Comparison of ENCODE assay signal across 1 cellular context in genomic region chr12:89231686-89232085, GRCh38.
TF ChIP-seq lines count a peak whose summit lies in the region.

No MANE protein-coding gene starts in this region.

TF ChIP-seq in K562, 482 proteins besides CTCF, POLR2A, EP300 and RAD21 (continued from another document):
- TF ChIP-seq, protein P1, sequence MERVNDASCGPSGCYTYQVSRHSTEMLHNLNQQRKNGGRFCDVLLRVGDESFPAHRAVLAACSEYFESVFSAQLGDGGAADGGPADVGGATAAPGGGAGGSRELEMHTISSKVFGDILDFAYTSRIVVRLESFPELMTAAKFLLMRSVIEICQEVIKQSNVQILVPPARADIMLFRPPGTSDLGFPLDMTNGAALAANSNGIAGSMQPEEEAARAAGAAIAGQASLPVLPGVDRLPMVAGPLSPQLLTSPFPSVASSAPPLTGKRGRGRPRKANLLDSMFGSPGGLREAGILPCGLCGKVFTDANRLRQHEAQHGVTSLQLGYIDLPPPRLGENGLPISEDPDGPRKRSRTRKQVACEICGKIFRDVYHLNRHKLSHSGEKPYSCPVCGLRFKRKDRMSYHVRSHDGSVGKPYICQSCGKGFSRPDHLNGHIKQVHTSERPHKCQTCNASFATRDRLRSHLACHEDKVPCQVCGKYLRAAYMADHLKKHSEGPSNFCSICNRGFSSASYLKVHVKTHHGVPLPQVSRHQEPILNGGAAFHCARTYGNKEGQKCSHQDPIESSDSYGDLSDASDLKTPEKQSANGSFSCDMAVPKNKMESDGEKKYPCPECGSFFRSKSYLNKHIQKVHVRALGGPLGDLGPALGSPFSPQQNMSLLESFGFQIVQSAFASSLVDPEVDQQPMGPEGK (CRISPR knock-in tag; IDR thresholded peaks at IDR 0.05; ENCODE audit: borderline replicate concordance), result no peak
- TF ChIP-seq HMG20A (CRISPR knock-in tag; conservative IDR thresholded peaks at IDR 0.05) (no peak), HMGN3 (IDR thresholded peaks at IDR 0.05; ENCODE audit: borderline replicate concordance, extremely low read depth, insufficient read length, low read depth, low read length) (no peak), SRSF1 (IDR thresholded peaks at IDR 0.05; ENCODE audit: low read depth, low read length) (no peak), MYBL2 (IDR thresholded peaks at IDR 0.05; ENCODE audit: low read depth) (no peak), MYBL2 (CRISPR knock-in tag; IDR thresholded peaks at IDR 0.05; ENCODE audit: borderline replicate concordance) (no peak), HBP1 (CRISPR knock-in tag; IDR thresholded peaks at IDR 0.05) (no peak), ZNF274 (IDR thresholded peaks at IDR 0.05; ENCODE audit: borderline replicate concordance, low read depth, low read length) (no peak), ZNF174 (CRISPR knock-in tag; IDR thresholded peaks at IDR 0.05) (no peak), POLR2AphosphoS2 (IDR thresholded peaks at IDR 0.05; ENCODE audit: low read length) (no peak), CREB1 (IDR thresholded peaks at IDR 0.05) (no peak), CREB1 (CRISPR knock-in tag; IDR thresholded peaks at IDR 0.05) (no peak), MXI1 (IDR thresholded peaks at IDR 0.05; ENCODE audit: low read depth, low read length) (no peak), ZNF280B (CRISPR knock-in tag; IDR thresholded peaks at IDR 0.05) (no peak), POLR2B (IDR thresholded peaks at IDR 0.05; ENCODE audit: low read depth, partially characterized antibody) (no peak), TCFL5 (CRISPR knock-in tag; conservative IDR thresholded peaks at IDR 0.05) (no peak), ZFPM2 (CRISPR knock-in tag; IDR thresholded peaks at IDR 0.05) (no peak), MCM3 (IDR thresholded peaks at IDR 0.05) (no peak), SLC30A9 (CRISPR knock-in tag; IDR thresholded peaks at IDR 0.05) (no peak), ZNF175 (CRISPR knock-in tag; IDR thresholded peaks at IDR 0.05; ENCODE audit: low read depth) (no peak), NR4A1 (CRISPR knock-in tag; IDR thresholded peaks at IDR 0.05) (no peak), NR4A1 (tag; IDR thresholded peaks at IDR 0.05) (0 out of 2 replicates have a peak, but pooled peaks have one; percentile 47), DMBX1 (CRISPR knock-in tag; IDR thresholded peaks at IDR 0.05; ENCODE audit: borderline replicate concordance) (peak; percentile 10; the same call in 1 of the 2 replicates), EHMT2 (IDR thresholded peaks at IDR 0.05) (no peak), ZBTB49 (CRISPR knock-in tag; IDR thresholded peaks at IDR 0.05; ENCODE audit: borderline replicate concordance) (no peak), BHLHE40 (IDR thresholded peaks at IDR 0.05; ENCODE audit: low read length) (no peak), KDM1A (IDR thresholded peaks at IDR 0.05) (no peak), FOXJ2 (tag; IDR thresholded peaks at IDR 0.05) (no peak), CTCFL (IDR thresholded peaks at IDR 0.05; ENCODE audit: borderline replicate concordance, insufficient read depth, low read depth, low read length, poor library complexity, severe bottlenecking) (no peak)
- TF ChIP-seq, protein P2, sequence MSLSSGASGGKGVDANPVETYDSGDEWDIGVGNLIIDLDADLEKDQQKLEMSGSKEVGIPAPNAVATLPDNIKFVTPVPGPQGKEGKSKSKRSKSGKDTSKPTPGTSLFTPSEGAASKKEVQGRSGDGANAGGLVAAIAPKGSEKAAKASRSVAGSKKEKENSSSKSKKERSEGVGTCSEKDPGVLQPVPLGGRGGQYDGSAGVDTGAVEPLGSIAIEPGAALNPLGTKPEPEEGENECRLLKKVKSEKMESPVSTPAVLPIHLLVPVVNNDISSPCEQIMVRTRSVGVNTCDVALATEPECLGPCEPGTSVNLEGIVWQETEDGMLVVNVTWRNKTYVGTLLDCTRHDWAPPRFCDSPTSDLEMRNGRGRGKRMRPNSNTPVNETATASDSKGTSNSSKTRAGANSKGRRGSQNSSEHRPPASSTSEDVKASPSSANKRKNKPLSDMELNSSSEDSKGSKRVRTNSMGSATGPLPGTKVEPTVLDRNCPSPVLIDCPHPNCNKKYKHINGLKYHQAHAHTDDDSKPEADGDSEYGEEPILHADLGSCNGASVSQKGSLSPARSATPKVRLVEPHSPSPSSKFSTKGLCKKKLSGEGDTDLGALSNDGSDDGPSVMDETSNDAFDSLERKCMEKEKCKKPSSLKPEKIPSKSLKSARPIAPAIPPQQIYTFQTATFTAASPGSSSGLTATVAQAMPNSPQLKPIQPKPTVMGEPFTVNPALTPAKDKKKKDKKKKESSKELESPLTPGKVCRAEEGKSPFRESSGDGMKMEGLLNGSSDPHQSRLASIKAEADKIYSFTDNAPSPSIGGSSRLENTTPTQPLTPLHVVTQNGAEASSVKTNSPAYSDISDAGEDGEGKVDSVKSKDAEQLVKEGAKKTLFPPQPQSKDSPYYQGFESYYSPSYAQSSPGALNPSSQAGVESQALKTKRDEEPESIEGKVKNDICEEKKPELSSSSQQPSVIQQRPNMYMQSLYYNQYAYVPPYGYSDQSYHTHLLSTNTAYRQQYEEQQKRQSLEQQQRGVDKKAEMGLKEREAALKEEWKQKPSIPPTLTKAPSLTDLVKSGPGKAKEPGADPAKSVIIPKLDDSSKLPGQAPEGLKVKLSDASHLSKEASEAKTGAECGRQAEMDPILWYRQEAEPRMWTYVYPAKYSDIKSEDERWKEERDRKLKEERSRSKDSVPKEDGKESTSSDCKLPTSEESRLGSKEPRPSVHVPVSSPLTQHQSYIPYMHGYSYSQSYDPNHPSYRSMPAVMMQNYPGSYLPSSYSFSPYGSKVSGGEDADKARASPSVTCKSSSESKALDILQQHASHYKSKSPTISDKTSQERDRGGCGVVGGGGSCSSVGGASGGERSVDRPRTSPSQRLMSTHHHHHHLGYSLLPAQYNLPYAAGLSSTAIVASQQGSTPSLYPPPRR (CRISPR knock-in tag; IDR thresholded peaks at IDR 0.05; ENCODE audit: borderline replicate concordance), result no peak
- TF ChIP-seq, protein P3, sequence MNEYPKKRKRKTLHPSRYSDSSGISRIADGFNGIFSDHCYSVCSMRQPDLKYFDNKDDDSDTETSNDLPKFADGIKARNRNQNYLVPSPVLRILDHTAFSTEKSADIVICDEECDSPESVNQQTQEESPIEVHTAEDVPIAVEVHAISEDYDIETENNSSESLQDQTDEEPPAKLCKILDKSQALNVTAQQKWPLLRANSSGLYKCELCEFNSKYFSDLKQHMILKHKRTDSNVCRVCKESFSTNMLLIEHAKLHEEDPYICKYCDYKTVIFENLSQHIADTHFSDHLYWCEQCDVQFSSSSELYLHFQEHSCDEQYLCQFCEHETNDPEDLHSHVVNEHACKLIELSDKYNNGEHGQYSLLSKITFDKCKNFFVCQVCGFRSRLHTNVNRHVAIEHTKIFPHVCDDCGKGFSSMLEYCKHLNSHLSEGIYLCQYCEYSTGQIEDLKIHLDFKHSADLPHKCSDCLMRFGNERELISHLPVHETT (CRISPR knock-in tag; conservative IDR thresholded peaks at IDR 0.05 in 1 of 2, IDR thresholded peaks at IDR 0.05 in 1 of 2), result peak in 1 of 2 experiments; percentile 43; a peak in 1 of 4 replicates
- TF ChIP-seq, protein P4, sequence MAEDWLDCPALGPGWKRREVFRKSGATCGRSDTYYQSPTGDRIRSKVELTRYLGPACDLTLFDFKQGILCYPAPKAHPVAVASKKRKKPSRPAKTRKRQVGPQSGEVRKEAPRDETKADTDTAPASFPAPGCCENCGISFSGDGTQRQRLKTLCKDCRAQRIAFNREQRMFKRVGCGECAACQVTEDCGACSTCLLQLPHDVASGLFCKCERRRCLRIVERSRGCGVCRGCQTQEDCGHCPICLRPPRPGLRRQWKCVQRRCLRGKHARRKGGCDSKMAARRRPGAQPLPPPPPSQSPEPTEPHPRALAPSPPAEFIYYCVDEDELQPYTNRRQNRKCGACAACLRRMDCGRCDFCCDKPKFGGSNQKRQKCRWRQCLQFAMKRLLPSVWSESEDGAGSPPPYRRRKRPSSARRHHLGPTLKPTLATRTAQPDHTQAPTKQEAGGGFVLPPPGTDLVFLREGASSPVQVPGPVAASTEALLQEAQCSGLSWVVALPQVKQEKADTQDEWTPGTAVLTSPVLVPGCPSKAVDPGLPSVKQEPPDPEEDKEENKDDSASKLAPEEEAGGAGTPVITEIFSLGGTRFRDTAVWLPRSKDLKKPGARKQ (CRISPR knock-in tag; IDR thresholded peaks at IDR 0.05), result no peak
